13 cellular contexts compared by ENCODE assay signal in genomic region chr15:88179562-88179961, GRCh38.
DNase-seq lines count a peak whose midpoint lies in the region; ATAC-seq and FAIRE-seq lines count a peak whose summit lies in the region.
"Had no signal": no experiment of that assay in that cellular context is flagged by ENCODE, and none has a peak within 500 bp of the region (broad histone marks: within the 10 kb centered on the region; RNA-seq: fewer than 3 reads in every experiment).

No MANE protein-coding gene starts in this region.

- DNase-seq in activated CD4-positive, alpha-beta T cell treated with anti-CD3 and anti-CD28 coated beads, Interleukin-2, amount 50 U/mL, for 1 hour, result no peak
- DNase-seq in glomerular visceral epithelial cell (ENCODE audit: extremely low spot score) (no peak), frontal cortex (ENCODE audit: low spot score in 2 of 2) (no peak), NCI-H2107 (lab: John Stamatoyannopoulos, UW) (no peak)
- DNase-seq: aorta, NCI-H1694 treated with DMSO at 0.1 percent for 48 hours, PC-3, T-helper 9 cell had no signal

- FAIRE-seq in frontal cortex (lab: Jason Lieb, UNC), result no peak
- FAIRE-seq: endometrium had no signal

- ATAC-seq in GM18502 (IDR thresholded peaks at IDR 0.05; ENCODE audit: poor library complexity, unreplicated experiment) (peak; percentile 94), GM19452 (IDR thresholded peaks at IDR 0.05; ENCODE audit: unreplicated experiment) (peak; percentile 90), HG02870 (IDR thresholded peaks at IDR 0.05; ENCODE audit: unreplicated experiment) (peak; percentile 88), HG03575 (IDR thresholded peaks at IDR 0.05; ENCODE audit: extremely low read depth, insufficient number of reproducible peaks, low FRiP score, unreplicated experiment) (peak; percentile 80)
- ATAC-seq: PC-3 had no signal
